8 cellular contexts compared by ENCODE assay signal in genomic region chr9:110156902-110157301, GRCh38. TPM values are rescaled to one million over a fixed set of nuclear protein-coding genes. Genes with fewer than 3 reads are reported as not detected.
DNase-seq lines count a peak whose midpoint lies in the region; ATAC-seq lines count a peak whose summit lies in the region.

No MANE protein-coding gene starts in this region.

- peaks cover 99% of the 10 kb centered on the region for H3K4me1 Mint-ChIP-seq in activated CD8-positive, alpha-beta T cell treated with anti-CD3 and anti-CD28 coated beads, Interleukin-2, amount 10 ng/mL, durations not matched to agents 7 days and 5 days (ENCODE audit: low read depth)
- H3K4me1 Mint-ChIP-seq in natural killer cell treated with Interleukin-12 subunit alpha and Interleukin-12 subunit beta and Interleukin-15 and Interleukin-18, amount 100 ng/mL, for 72 hours (ENCODE audit: low read depth in 2 of 2) = peaks cover 45 to 79% of the 10 kb centered on the region in 2 donors

- no peak overlapping the region for H3K4ac ChIP-seq in neuronal stem cell (ENCODE audit: low read length)

- no peak overlapping the region for H3K27ac ChIP-seq in neuronal stem cell (replicated peaks; ENCODE audit: low read length)

- peaks cover 83% of the 10 kb centered on the region for H3K36me3 Mint-ChIP-seq in activated CD8-positive, alpha-beta T cell treated with anti-CD3 and anti-CD28 coated beads, Interleukin-2, amount 10 ng/mL, durations not matched to agents 7 days and 5 days (ENCODE audit: low read depth)
- no peaks in the 10 kb centered on the region for H3K36me3 Mint-ChIP-seq in natural killer cell treated with Interleukin-12 subunit alpha and Interleukin-12 subunit beta and Interleukin-15 and Interleukin-18, amount 100 ng/mL, for 72 hours

- H3K27me3 Mint-ChIP-seq in activated CD8-positive, alpha-beta T cell treated with anti-CD3 and anti-CD28 coated beads, Interleukin-2, amount 10 ng/mL, durations not matched to agents 7 days and 5 days (ENCODE audit: low read depth) = no peaks in the 10 kb centered on the region
- H3K27me3 Mint-ChIP-seq in natural killer cell treated with Interleukin-12 subunit alpha and Interleukin-12 subunit beta and Interleukin-15 and Interleukin-18, amount 100 ng/mL, for 72 hours = no peaks in the 10 kb centered on the region

- no peak overlapping the region for H4K91ac ChIP-seq in neuronal stem cell (ENCODE audit: low read depth, low read length, poor library complexity)

- H3K23ac ChIP-seq in neuronal stem cell (ENCODE audit: low read depth, low read length, poor library complexity) = no peak overlapping the region

- no CpG with 5 or more reads among the region's 4 CpGs for WGBS in neuronal stem cell (ENCODE audit: extremely low coverage in 2 of 2, insufficient read length in 2 of 2, insufficient replicate concordance in 1 of 2), 2 donors

- no peak overlapping the region for H3K4me3 ChIP-seq in neuronal stem cell (ENCODE audit: low read length in 2 of 2)

- no peak overlapping the region for H4K8ac ChIP-seq in neuronal stem cell (ENCODE audit: low read depth, low read length)

- peaks cover 8 to 75% of the 10 kb centered on the region in 2 donors for H3K36me3 ChIP-seq in neuronal stem cell (replicated peaks in 1 of 2; ENCODE audit: control insufficient read depth in 2 of 2, insufficient read depth in 2 of 2, low read length in 2 of 2)

- H3K4me2 ChIP-seq in neuronal stem cell (ENCODE audit: insufficient read depth, low read length, poor library complexity, severe bottlenecking) = no peak overlapping the region

- no peak overlapping the region for H2AFZ ChIP-seq in neuronal stem cell (ENCODE audit: low read length)

- CTCF ChIA-PET in activated CD8-positive, alpha-beta T cell treated with anti-CD3 and anti-CD28 coated beads, Interleukin-2, amount 10 ng/mL, durations not matched to agents 7 days and 5 days (lab: Charles Lee) = interaction anchor here (0.7 to 3.1 kb wide), 10 partner anchors 9 to 253 kb away, joined by 3 to 34 read pairs (median 6); no protein-coding TSS in a partner anchor

- ATAC-seq in GM18498 (IDR thresholded peaks at IDR 0.05; ENCODE audit: unreplicated experiment) (peak; percentile 78), GM21528 (IDR thresholded peaks at IDR 0.05; ENCODE audit: low FRiP score, unreplicated experiment) (peak; percentile 87)
- ATAC-seq in activated CD8-positive, alpha-beta T cell treated with anti-CD3 and anti-CD28 coated beads, Interleukin-2, amount 10 ng/mL, durations not matched to agents 7 days and 5 days = peak; percentile 94
- ATAC-seq in natural killer cell treated with Interleukin-12 subunit alpha and Interleukin-12 subunit beta and Interleukin-15 and Interleukin-18, amount 100 ng/mL, for 72 hours = peak; percentile 83 to 92

- no peaks in the 10 kb centered on the region for H3K27me3 ChIP-seq in neuronal stem cell (ENCODE audit: control insufficient read depth in 3 of 3, insufficient read depth in 3 of 3, low read depth in 1 of 3, low read length in 3 of 3)

- H2AK5ac ChIP-seq in neuronal stem cell (ENCODE audit: low read depth, low read length) = no peak overlapping the region

- H2BK12ac ChIP-seq in neuronal stem cell (ENCODE audit: low read length) = no peak overlapping the region

- H3K4me1 ChIP-seq in neuronal stem cell (ENCODE audit: control insufficient read depth in 2 of 2, insufficient read depth in 1 of 2, low read depth in 1 of 2, low read length in 2 of 2) = peaks cover 0 to 1% of the 10 kb centered on the region in 2 donors

- H3K4me3 Mint-ChIP-seq in activated CD8-positive, alpha-beta T cell treated with anti-CD3 and anti-CD28 coated beads, Interleukin-2, amount 10 ng/mL, durations not matched to agents 7 days and 5 days = peak overlapping the region; percentile 48
- peak overlapping the region; percentile 71 for H3K4me3 Mint-ChIP-seq in natural killer cell treated with Interleukin-12 subunit alpha and Interleukin-12 subunit beta and Interleukin-15 and Interleukin-18, amount 100 ng/mL, for 72 hours

- H3K9me3 ChIP-seq in neuronal stem cell (replicated peaks in 1 of 2; ENCODE audit: control insufficient read depth in 2 of 2, insufficient read depth in 1 of 2, low read depth in 1 of 2, low read length in 2 of 2) = no peaks in the 10 kb centered on the region

- POLR2A ChIA-PET in activated CD8-positive, alpha-beta T cell treated with anti-CD3 and anti-CD28 coated beads, Interleukin-2, amount 10 ng/mL, durations not matched to agents 7 days and 5 days (lab: Charles Lee) = interaction anchor here (1.1 to 2.7 kb wide), 6 partner anchors 9 to 170 kb away, joined by 3 to 43 read pairs (median 8); partner anchors contain the start of gene TXN

- no peak overlapping the region for H2BK15ac ChIP-seq in neuronal stem cell (ENCODE audit: low read length)

- no peak overlapping the region for H2BK120ac ChIP-seq in neuronal stem cell (ENCODE audit: low read depth, low read length)

- no peak overlapping the region for H3K9ac ChIP-seq in neuronal stem cell (ENCODE audit: low read depth, low read length, poor library complexity)

- peak overlapping the region; percentile 89 for H3K27ac Mint-ChIP-seq in activated CD8-positive, alpha-beta T cell treated with anti-CD3 and anti-CD28 coated beads, Interleukin-2, amount 10 ng/mL, durations not matched to agents 7 days and 5 days
- peak overlapping the region; percentile 77 to 84 for H3K27ac Mint-ChIP-seq in natural killer cell treated with Interleukin-12 subunit alpha and Interleukin-12 subunit beta and Interleukin-15 and Interleukin-18, amount 100 ng/mL, for 72 hours

- H3K79me1 ChIP-seq in neuronal stem cell (ENCODE audit: low read depth, low read length) = no peaks in the 10 kb centered on the region

- peak in 39 of 76 experiments; percentile 11 to 77 (median 30) for DNase-seq in HUDEP-2 (lab: John Stamatoyannopoulos, UW; ENCODE audit: unreplicated experiment in 76 of 76)
- DNase-seq in activated CD8-positive, alpha-beta T cell treated with anti-CD3 and anti-CD28 coated beads, Interleukin-2, amount 10 ng/mL, durations not matched to agents 7 days and 5 days = peak; percentile 71
- DNase-seq in natural killer cell treated with Interleukin-12 subunit alpha and Interleukin-12 subunit beta and Interleukin-15 and Interleukin-18, amount 100 ng/mL, for 72 hours (ENCODE audit: low spot score) = peak; percentile 63
- DNase-seq in neuronal stem cell (ENCODE audit: low spot score) = no peak
- DNase-seq in NCI-H1048 (lab: John Stamatoyannopoulos, UW) = no peak
- DNase-seq in NCI-H1417 treated with DMSO at 0.1 percent for 48 hours (lab: John Stamatoyannopoulos, UW) = no peak

- no peak overlapping the region for H2BK5ac ChIP-seq in neuronal stem cell (ENCODE audit: low read length)

- H3K9me3 Mint-ChIP-seq in activated CD8-positive, alpha-beta T cell treated with anti-CD3 and anti-CD28 coated beads, Interleukin-2, amount 10 ng/mL, durations not matched to agents 7 days and 5 days (ENCODE audit: insufficient read depth) = peaks cover 3% of the 10 kb centered on the region
- no peaks in the 10 kb centered on the region for H3K9me3 Mint-ChIP-seq in natural killer cell treated with Interleukin-12 subunit alpha and Interleukin-12 subunit beta and Interleukin-15 and Interleukin-18, amount 100 ng/mL, for 72 hours

- no peak overlapping the region for H3K18ac ChIP-seq in neuronal stem cell (ENCODE audit: low read length)

- no peak overlapping the region for H3K14ac ChIP-seq in neuronal stem cell (ENCODE audit: low read length)

RNA-seq across cellular contexts. Expression of gene C9orf152, which starts 51.1 kb away (rescaled TPM):
- not detected for total RNA-seq in activated CD8-positive, alpha-beta T cell treated with anti-CD3 and anti-CD28 coated beads, Interleukin-2, amount 10 ng/mL, durations not matched to agents 7 days and 5 days
- total RNA-seq in natural killer cell treated with Interleukin-12 subunit alpha and Interleukin-12 subunit beta and Interleukin-15 and Interleukin-18, amount 100 ng/mL, for 72 hours = not detected
- polyA plus RNA-seq in neuronal stem cell (2013, experiment 1 of 2) = not detected
- not detected for polyA plus RNA-seq in neuronal stem cell (2013, experiment 2 of 2)

Comparison
In these comparisons a context has a peak if more than half of its experiments do, and no peak if none do; other contexts are left out.
1. DNase-seq: peak in HUDEP-2 (39 of 76), activated CD8-positive, alpha-beta T cell treated with anti-CD3 and anti-CD28 coated beads, Interleukin-2, amount 10 ng/mL, durations not matched to agents 7 days and 5 days (single experiment) and natural killer cell treated with Interleukin-12 subunit alpha and Interleukin-12 subunit beta and Interleukin-15 and Interleukin-18, amount 100 ng/mL, for 72 hours (single experiment); none in neuronal stem cell (single experiment), NCI-H1048 (single experiment) and NCI-H1417 treated with DMSO at 0.1 percent for 48 hours (single experiment).
2. Peak in every context shown above with its lines, with median percentiles within 50 percentile points of each other: ATAC-seq.